Comparison of ENCODE assay signal across 11 cellular contexts in genomic region chr11:20023082-20023426, GRCh38.
DNase-seq lines count a peak whose midpoint lies in the region; ATAC-seq, FAIRE-seq and TF ChIP-seq lines count a peak whose summit lies in the region.
"Had no signal": no experiment of that assay in that cellular context is flagged by ENCODE, and none has a peak within 500 bp of the region (broad histone marks: within the 10 kb centered on the region; RNA-seq: fewer than 3 reads in every experiment).

No MANE protein-coding gene starts in this region.

- FAIRE-seq in bronchial epithelial cell (lab: Jason Lieb, UNC), result no peak

- H3K4me1 ChIP-seq in HUES64 (ENCODE audit: insufficient read depth, low read length), result peaks cover 68% of the 10 kb centered on the region

- DNase-seq in bronchial epithelial cell (ENCODE audit: low read depth) (no peak), retinal pigment epithelial cell (ENCODE audit: low read depth) (no peak), SKM-1 treated with dmso at 0.1 percent for 144 hours (lab: John Stamatoyannopoulos, UW; ENCODE audit: unreplicated experiment) (no peak), dermis blood vessel endothelial cell (no peak), NCI-H1092 (lab: John Stamatoyannopoulos, UW) (no peak)
- DNase-seq: caudate nucleus; CD4-positive, alpha-beta T cell; NCI-H2107 had no signal

- no peak for ATAC-seq in GM21737 (IDR thresholded peaks at IDR 0.05; ENCODE audit: unreplicated experiment)

- no peaks in the 10 kb centered on the region for H3K9me3 ChIP-seq in HUES64 (ENCODE audit: insufficient read depth, low read depth, low read length)

- 4% methylated on average over 5 of the region's 6 CpGs for WGBS in HUES64

- peak overlapping the region; percentile 89 for H3K27ac ChIP-seq in HUES64 (ENCODE audit: low read depth, low read length)

- no peak for TF ChIP-seq CTCF in bronchial epithelial cell (IDR thresholded peaks at IDR 0.05; ENCODE audit: insufficient read depth, low read length, severe bottlenecking)
- no peak for TF ChIP-seq CTCF in retinal pigment epithelial cell (conservative IDR thresholded peaks at IDR 0.05; ENCODE audit: low read depth, low read length)

- H3K36me3 ChIP-seq in HUES64 (ENCODE audit: insufficient read depth, low read length) (no peaks in the 10 kb centered on the region), bronchial epithelial cell (ENCODE audit: control insufficient read depth, insufficient read depth, low read length) (no peaks in the 10 kb centered on the region)

- peak overlapping the region; percentile 71 for H3K9ac ChIP-seq in HUES64 (ENCODE audit: low read depth, low read length)

- H3K4me3 ChIP-seq in HUES64 (ENCODE audit: low read length), result peak overlapping the region; percentile 77
- H3K4me3 ChIP-seq in bronchial epithelial cell (ENCODE audit: low read depth, low read length), result peak overlapping the region; percentile 62
- peak overlapping the region; percentile 51 for H3K4me3 ChIP-seq in iPS-11a (ENCODE audit: low read depth, low read length)
- peak overlapping the region; percentile 26 for H3K4me3 ChIP-seq in retinal pigment epithelial cell (ENCODE audit: low read length)

- H3K27me3 ChIP-seq in HUES64 (ENCODE audit: insufficient read depth, low read length) (no peaks in the 10 kb centered on the region), bronchial epithelial cell (ENCODE audit: control insufficient read depth, insufficient read depth, low read length) (no peaks in the 10 kb centered on the region)

Comparison
In these comparisons a context has a peak if more than half of its experiments do, and no peak if none do; other contexts are left out.
1. H3K4me3 ChIP-seq: peak in every context shown above with its lines; median percentile 77 in HUES64; 62 in bronchial epithelial cell; 51 in iPS-11a; 26 in retinal pigment epithelial cell.